In the genomic region with DNA sequence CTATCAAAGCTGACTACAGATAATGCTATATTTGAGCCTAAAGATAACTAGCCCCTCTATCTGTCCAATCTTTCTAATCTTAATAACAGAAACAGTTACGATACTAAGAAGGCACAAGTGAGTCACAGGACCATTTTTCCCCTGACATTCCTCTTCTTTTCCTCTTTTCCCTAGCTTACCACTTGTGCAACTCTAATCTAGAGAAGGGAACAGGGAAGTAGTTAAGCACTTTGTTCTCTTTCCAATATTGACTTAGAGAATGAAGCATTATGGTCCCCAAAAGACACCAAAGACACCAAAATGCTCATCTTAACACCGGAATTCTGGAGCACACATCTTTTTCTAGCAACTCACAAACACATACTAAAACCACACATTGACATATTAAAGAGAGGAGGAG, we compare ENCODE assay signal across 26 cellular contexts. TPM values are rescaled to one million over a fixed set of nuclear protein-coding genes. Genes with fewer than 3 reads are reported as not detected.
A peak's percentile ranks its signal among the peaks of the same experiment; 100 is the strongest.
DNase-seq lines count a peak whose midpoint lies in the region; ATAC-seq, FAIRE-seq and TF ChIP-seq lines count a peak whose summit lies in the region.
"Had no signal": no experiment of that assay in that cellular context is flagged by ENCODE, and none has a peak within 500 bp of the region (broad histone marks: within the 10 kb centered on the region; RNA-seq: fewer than 3 reads in every experiment).

No MANE protein-coding gene starts in this region.

- no peak overlapping the region for H3K4me3 ChIP-seq in astrocyte (ENCODE audit: insufficient read depth, low read depth, low read length)
- H3K4me3 ChIP-seq: ascending aorta, right atrium auricular region had no signal

- no peak for FAIRE-seq in astrocyte (lab: Jason Lieb, UNC)
- FAIRE-seq: HTR-8/SVneo had no signal

- H4K20me1 ChIP-seq in astrocyte (ENCODE audit: insufficient read depth, low read length), result no peaks in the 10 kb centered on the region

- no peaks in the 10 kb centered on the region for H3K9me3 ChIP-seq in astrocyte (ENCODE audit: insufficient read depth, low read depth, low read length)
- H3K9me3 ChIP-seq: ascending aorta, right atrium auricular region had no signal

- H3K27ac Mint-ChIP-seq in astrocyte (ENCODE audit: unreplicated experiment), result no peak overlapping the region
- no peak overlapping the region for H3K27ac Mint-ChIP-seq in type B pancreatic cell
- no peak overlapping the region for H3K27ac Mint-ChIP-seq in nephron progenitor cell
- H3K27ac Mint-ChIP-seq: activated naive CD8-positive, alpha-beta T cell treated with anti-CD3 and anti-CD28 coated beads for 36 hours; CD4-positive, alpha-beta memory T cell; natural killer cell; T-helper 2 cell treated with Interferon-gamma antibody and Interleukin-4, amounts not matched to agents 5 μg/mL and 100 μg/mL, for 36 hours had no signal

- H3K27me3 ChIP-seq in astrocyte (ENCODE audit: insufficient read depth, low read length), result no peaks in the 10 kb centered on the region
- H3K27me3 ChIP-seq: ascending aorta, right atrium auricular region had no signal

- H2AFZ ChIP-seq in astrocyte (ENCODE audit: low read depth, low read length), result no peak overlapping the region

- H3K27ac ChIP-seq in astrocyte (ENCODE audit: low read depth, low read length), result no peak overlapping the region
- H3K27ac ChIP-seq: ascending aorta, right atrium auricular region, VCaP had no signal

- H3K36me3 Mint-ChIP-seq in astrocyte (ENCODE audit: low read depth, unreplicated experiment) (no peaks in the 10 kb centered on the region), type B pancreatic cell (no peaks in the 10 kb centered on the region), nephron progenitor cell (ENCODE audit: low read depth) (no peaks in the 10 kb centered on the region)
- H3K36me3 Mint-ChIP-seq: activated naive CD8-positive, alpha-beta T cell treated with anti-CD3 and anti-CD28 coated beads for 36 hours; CD4-positive, alpha-beta memory T cell; natural killer cell had no signal

- DNase-seq in EL, result peak; percentile 15
- peak; percentile 9 for DNase-seq in astrocyte (ENCODE audit: low read depth)
- peak; percentile 19 for DNase-seq in kidney tubule cell (ENCODE audit: low spot score)
- no peak for DNase-seq in type B pancreatic cell (ENCODE audit: extremely low spot score, unreplicated experiment)
- DNase-seq in nephron progenitor cell, result no peak
- no peak for DNase-seq in cortex of kidney (lab: John Stamatoyannopoulos, UW)
- DNase-seq: activated CD4-positive, alpha-beta T cell treated with anti-CD3 and anti-CD28 coated beads for 4 hours; activated effector memory CD4-positive, alpha-beta T cell treated with Interleukin-2 at 50 U/mL for 16 hours; activated naive CD8-positive, alpha-beta T cell treated with anti-CD3 and anti-CD28 coated beads for 36 hours; CD4-positive, alpha-beta memory T cell; central memory CD4-positive, alpha-beta T cell; DMS 273 treated with DMSO at 0.1 percent for 48 hours; GDM1; islet precursor cell; KG1; natural killer cell; NCI-H1417 treated with DMSO at 0.1 percent for 48 hours; NCI-H2081 treated with DMSO at 0.1 percent for 48 hours had no signal

- TF ChIP-seq CTCF in astrocyte (IDR thresholded peaks at IDR 0.05; ENCODE audit: insufficient read depth, low read depth, low read length), result no peak
- TF ChIP-seq CTCF in type B pancreatic cell (conservative IDR thresholded peaks at IDR 0.05), result no peak
- TF ChIP-seq CTCF in nephron progenitor cell (IDR thresholded peaks at IDR 0.05), result no peak

- H3K4me3 Mint-ChIP-seq in astrocyte (ENCODE audit: unreplicated experiment) (no peak overlapping the region), type B pancreatic cell (peak overlapping the region; percentile 58), nephron progenitor cell (no peak overlapping the region)
- H3K4me3 Mint-ChIP-seq: activated naive CD8-positive, alpha-beta T cell treated with anti-CD3 and anti-CD28 coated beads for 36 hours; CD4-positive, alpha-beta memory T cell; natural killer cell; T-helper 2 cell treated with Interferon-gamma antibody and Interleukin-4, amounts not matched to agents 5 μg/mL and 100 μg/mL, for 36 hours had no signal

- H3K4me1 ChIP-seq in astrocyte (ENCODE audit: insufficient read depth, low read length), result peaks cover 9% of the 10 kb centered on the region
- H3K4me1 ChIP-seq: ascending aorta had no signal

- no peaks in the 10 kb centered on the region for H3K79me2 ChIP-seq in astrocyte (ENCODE audit: insufficient read depth, low read length)

- H3K9ac ChIP-seq in astrocyte (ENCODE audit: low read length), result no peak overlapping the region

- H3K4me1 Mint-ChIP-seq in astrocyte (ENCODE audit: low read depth, unreplicated experiment), result peaks cover 21% of the 10 kb centered on the region
- H3K4me1 Mint-ChIP-seq in type B pancreatic cell (ENCODE audit: unreplicated experiment), result peaks cover 12% of the 10 kb centered on the region
- peaks cover 14% of the 10 kb centered on the region for H3K4me1 Mint-ChIP-seq in nephron progenitor cell

- no peak for ATAC-seq in HG03354 (IDR thresholded peaks at IDR 0.05; ENCODE audit: poor library complexity, severe bottlenecking, unreplicated experiment)
- ATAC-seq: HCT116, natural killer cell, SK-N-SH treated with all-trans-retinoic acid at 6 μM for 48 hours had no signal

- H3K4me2 ChIP-seq in astrocyte (ENCODE audit: low read length), result no peak overlapping the region

- H3K36me3 ChIP-seq in astrocyte (ENCODE audit: insufficient read depth, low read length), result no peaks in the 10 kb centered on the region
- H3K36me3 ChIP-seq: ascending aorta, right atrium auricular region had no signal

- no peaks in the 10 kb centered on the region for H3K9me3 Mint-ChIP-seq in astrocyte (ENCODE audit: unreplicated experiment)
- peaks cover 5% of the 10 kb centered on the region for H3K9me3 Mint-ChIP-seq in type B pancreatic cell
- H3K9me3 Mint-ChIP-seq in nephron progenitor cell, result no peaks in the 10 kb centered on the region
- H3K9me3 Mint-ChIP-seq: activated naive CD8-positive, alpha-beta T cell treated with anti-CD3 and anti-CD28 coated beads for 36 hours; natural killer cell; T-helper 2 cell treated with Interferon-gamma antibody and Interleukin-4, amounts not matched to agents 5 μg/mL and 100 μg/mL, for 36 hours had no signal

- no peaks in the 10 kb centered on the region for H3K27me3 Mint-ChIP-seq in astrocyte (ENCODE audit: low read depth, unreplicated experiment)
- peaks cover 59% of the 10 kb centered on the region for H3K27me3 Mint-ChIP-seq in type B pancreatic cell
- H3K27me3 Mint-ChIP-seq in nephron progenitor cell (ENCODE audit: low read depth, poor library complexity), result peaks cover 53% of the 10 kb centered on the region

RNA-seq across cellular contexts. Expression of a gene that starts 1.8 kb away (rescaled TPM):
- total RNA-seq in astrocyte (0.45 and 0.89 TPM in 2 replicates), type B pancreatic cell (ENCODE audit: low replicate concordance) (0.67 and 2.0 TPM in 2 replicates)
- total RNA-seq: CD4-positive, alpha-beta memory T cell; natural killer cell had no signal

RNA-seq across cellular contexts. Expression of a gene that starts 41.4 kb away (rescaled TPM):
- total RNA-seq in astrocyte (12.0 and 14.9 TPM in 2 replicates), type B pancreatic cell (ENCODE audit: low replicate concordance) (13.1 and 15.1 TPM in 2 replicates)

Comparison
In these comparisons a context has a peak if more than half of its experiments do, and no peak if none do; other contexts are left out.
1. DNase-seq: peak in EL (single experiment), astrocyte (single experiment) and kidney tubule cell (single experiment); none in type B pancreatic cell (single experiment), nephron progenitor cell (single experiment) and cortex of kidney (single experiment).